ENCODE assay signal across 10 cellular contexts in genomic region chr2:8475349-8476045, GRCh38.
A peak's percentile ranks its signal among the peaks of the same experiment; 100 is the strongest.
DNase-seq lines count a peak whose midpoint lies in the region; ATAC-seq, FAIRE-seq and TF ChIP-seq lines count a peak whose summit lies in the region.
"Had no signal": no experiment of that assay in that cellular context is flagged by ENCODE, and none has a peak within 500 bp of the region (broad histone marks: within the 10 kb centered on the region; RNA-seq: fewer than 3 reads in every experiment).

No MANE protein-coding gene starts in this region.

- POLR2A ChIA-PET in activated B cell treated with CpG ODN at 0.5 μM for 24 hours (lab: Charles Lee), result interaction anchor here (0.8 to 2.0 kb wide), 4 partner anchors 10 to 206 kb away, joined by 3 to 6 read pairs (median 4); partner anchors contain the start of gene ID2

- H3K36me3 ChIP-seq in pancreas, result no peaks in the 10 kb centered on the region
- H3K36me3 ChIP-seq: ovary had no signal

- TF ChIP-seq CTCF in activated B cell treated with CpG ODN at 0.5 μM for 24 hours (IDR thresholded peaks at IDR 0.05), result no peak
- TF ChIP-seq CTCF in pancreas (IDR thresholded peaks at IDR 0.05), result no peak

- H3K4me3 Mint-ChIP-seq in activated B cell treated with CpG ODN at 0.5 μM for 24 hours, result peak overlapping the region; percentile 66

- H3K27ac ChIP-seq in pancreas, result peak overlapping the region in 3 of 4 donors; percentile 2 to 79 (median 60)
- H3K27ac ChIP-seq: ovary had no signal

- FAIRE-seq in pancreas (lab: Jason Lieb, UNC), result no peak
- FAIRE-seq: astrocyte had no signal

- CTCF ChIA-PET in activated B cell treated with CpG ODN at 0.5 μM for 24 hours (lab: Charles Lee), result no interaction called here

- peaks cover 2% of the 10 kb centered on the region for H3K9me3 Mint-ChIP-seq in activated B cell treated with CpG ODN at 0.5 μM for 24 hours

- peak; percentile 51 for ATAC-seq in GM18858 (IDR thresholded peaks at IDR 0.05; ENCODE audit: unreplicated experiment)
- ATAC-seq in HG03159 (IDR thresholded peaks at IDR 0.05; ENCODE audit: unreplicated experiment), result peak; percentile 41
- peak; percentile 66 for ATAC-seq in activated B cell treated with CpG ODN at 0.5 μM for 24 hours (ENCODE audit: low read depth)
- peak in 3 of 4 donors; percentile 23 to 63 (median 34) for ATAC-seq in pancreas
- ATAC-seq in Right ventricle myocardium inferior, result no peak
- no peak for ATAC-seq in GM21526 (IDR thresholded peaks at IDR 0.05; ENCODE audit: low FRiP score, unreplicated experiment)

- peak overlapping the region; percentile 84 for H3K27ac Mint-ChIP-seq in activated B cell treated with CpG ODN at 0.5 μM for 24 hours

- DNase-seq in activated B cell treated with CpG ODN at 0.5 μM for 24 hours (no peak), pancreas (peak in 1 of 6 donors; percentile 44), Right ventricle myocardium inferior (ENCODE audit: missing footprints) (no peak), middle frontal gyrus (ENCODE audit: extremely low spot score, low spot score) (no peak), NCI-H128 (lab: John Stamatoyannopoulos, UW; ENCODE audit: unreplicated experiment) (no peak)

- H3K4me3 ChIP-seq in pancreas, result no peak overlapping the region
- H3K4me3 ChIP-seq: ovary had no signal

- H3K4me1 ChIP-seq in pancreas, result peaks cover 0 to 43% (median 25%) of the 10 kb centered on the region in 3 donors

- peaks cover 0 to 1% (median 0%) of the 10 kb centered on the region in 4 donors for H3K27me3 ChIP-seq in pancreas
- H3K27me3 ChIP-seq: ovary had no signal

- WGBS in pancreas, 2 donors, result 34 to 38% methylated on average over 13 of the region's 13 CpGs

- no peaks in the 10 kb centered on the region for H3K36me3 Mint-ChIP-seq in activated B cell treated with CpG ODN at 0.5 μM for 24 hours (ENCODE audit: low read depth)

- H3K4me1 Mint-ChIP-seq in activated B cell treated with CpG ODN at 0.5 μM for 24 hours, result peaks cover 57% of the 10 kb centered on the region

- H3K27me3 Mint-ChIP-seq in activated B cell treated with CpG ODN at 0.5 μM for 24 hours, result peaks cover 66% of the 10 kb centered on the region

- H3K9me3 ChIP-seq in pancreas, result no peaks in the 10 kb centered on the region
- H3K9me3 ChIP-seq: ovary had no signal

- intact Hi-C loops in activated B cell treated with CpG ODN at 0.5 μM for 24 hours (cut with micrococcal nuclease), result loop anchor here (1.0 to 5.0 kb wide), 5 partner anchors 33 to 1418 kb away; no protein-coding TSS in a partner anchor
- intact Hi-C loops in pancreas (cut with DNase I), result no loop called here
- intact Hi-C loops in Right ventricle myocardium inferior (cut with DNase I), result loop anchor here (5.0 kb wide), 1 partner anchor 202 kb away; no protein-coding TSS in a partner anchor

Comparison
In these comparisons a context has a peak if more than half of its experiments do, and no peak if none do; other contexts are left out.
1. ATAC-seq: peak in GM18858 (single experiment), HG03159 (single experiment), activated B cell treated with CpG ODN at 0.5 μM for 24 hours (single experiment) and pancreas (3 of 4); none in Right ventricle myocardium inferior (single experiment) and GM21526 (single experiment).
2. intact Hi-C loops: an anchor here in activated B cell treated with CpG ODN at 0.5 μM for 24 hours (1.0 to 5.0 kb wide) and Right ventricle myocardium inferior (5.0 kb wide); none called in pancreas.